In genomic region chr19:14432817-14433453, GRCh38 we compare ENCODE assay signal across 8 cellular contexts. TPM values are rescaled to one million over a fixed set of nuclear protein-coding genes. Genes with fewer than 3 reads are reported as not detected.
DNase-seq lines count a peak whose midpoint lies in the region; ATAC-seq and TF ChIP-seq lines count a peak whose summit lies in the region.

Gene PKN1, plus strand, starts transcription at chr19:14433306. Its CDS starts 216 bp downstream, at chr19:14433522.

- TF ChIP-seq CTCF in endodermal cell (conservative IDR thresholded peaks at IDR 0.05) = no peak
- no peak for TF ChIP-seq CTCF in mesothelial cell of epicardium (IDR thresholded peaks at IDR 0.05; ENCODE audit: unreplicated experiment)

- H3K9ac ChIP-seq in BLaER1 (peak within 1 kb of the TSS; percentile 87), endodermal cell (ENCODE audit: extremely low read depth, low read length, poor library complexity, severe bottlenecking) (peak within 1 kb of the TSS; percentile 49), subcutaneous abdominal adipose tissue (ENCODE audit: low read length in 5 of 5) (peak within 1 kb of the TSS; percentile 56 to 90 (median 90))

- CTCF ChIA-PET in activated CD4-positive, alpha-beta memory T cell treated with anti-CD3 and anti-CD28 coated beads, Interleukin-2, amount 10 ng/mL, durations not matched to agents 7 days and 5 days (lab: Charles Lee) = interaction anchor here (0.7 to 3.2 kb wide), 17 partner anchors 9 to 319 kb away, joined by 3 to 25 read pairs (median 5); partner anchors contain the start of genes ASF1B, DDX39A and PTGER1

- H3K4me1 Mint-ChIP-seq in activated CD4-positive, alpha-beta memory T cell treated with anti-CD3 and anti-CD28 coated beads, Interleukin-2, amount 10 ng/mL, durations not matched to agents 7 days and 5 days = peaks cover 39% of the 10 kb centered on the region
- H3K4me1 Mint-ChIP-seq in endodermal cell = peaks cover 6% of the 10 kb centered on the region
- peaks cover 17% of the 10 kb centered on the region for H3K4me1 Mint-ChIP-seq in mesothelial cell of epicardium

- 2 to 33% methylated on average over 7 to 66 of the region's 70 CpGs for WGBS in endodermal cell (ENCODE audit: insufficient coverage in 1 of 2, insufficient read length in 1 of 2), 2 experiments

- H3K9me3 ChIP-seq in BLaER1 = no peaks in the 10 kb centered on the region
- H3K9me3 ChIP-seq in endodermal cell (ENCODE audit: control insufficient read depth, low read length) = no peaks in the 10 kb centered on the region
- H3K9me3 ChIP-seq in subcutaneous abdominal adipose tissue (ENCODE audit: control insufficient read depth in 5 of 5, low read length in 5 of 5) = no peaks in the 10 kb centered on the region

- H3K27ac Mint-ChIP-seq in activated CD4-positive, alpha-beta memory T cell treated with anti-CD3 and anti-CD28 coated beads, Interleukin-2, amount 10 ng/mL, durations not matched to agents 7 days and 5 days = peak within 1 kb of the TSS; percentile 74
- H3K27ac Mint-ChIP-seq in endodermal cell (no peak within 1 kb of the TSS), mesothelial cell of epicardium (peak within 1 kb of the TSS; percentile 76)

- peak within 1 kb of the TSS; percentile 87 for H3K27ac ChIP-seq in BLaER1
- no peak within 1 kb of the TSS for H3K27ac ChIP-seq in endodermal cell (ENCODE audit: low read depth, low read length)
- H3K27ac ChIP-seq in subcutaneous abdominal adipose tissue (ENCODE audit: low read depth, low read length) = peak within 1 kb of the TSS; percentile 82

- POLR2A ChIA-PET in activated CD4-positive, alpha-beta memory T cell treated with anti-CD3 and anti-CD28 coated beads, Interleukin-2, amount 10 ng/mL, durations not matched to agents 7 days and 5 days (lab: Charles Lee) = interaction anchor here (1.1 to 2.7 kb wide), 6 partner anchors 8 to 297 kb away, joined by 3 to 28 read pairs (median 4); partner anchors contain the start of genes ASF1B, DDX39A and GIPC1

- peaks cover 10% of the 10 kb centered on the region for H3K27me3 Mint-ChIP-seq in activated CD4-positive, alpha-beta memory T cell treated with anti-CD3 and anti-CD28 coated beads, Interleukin-2, amount 10 ng/mL, durations not matched to agents 7 days and 5 days
- peaks cover 20% of the 10 kb centered on the region for H3K27me3 Mint-ChIP-seq in endodermal cell (ENCODE audit: insufficient read depth)
- H3K27me3 Mint-ChIP-seq in mesothelial cell of epicardium (ENCODE audit: low read depth) = peaks cover 16% of the 10 kb centered on the region

- DNase-seq in GM19240 (ENCODE audit: insufficient read length, low spot score) = peak; percentile 41
- peak; percentile 32 for DNase-seq in NCI-H146 treated with DMSO at 0.1 percent for 48 hours (lab: John Stamatoyannopoulos, UW; ENCODE audit: unreplicated experiment)
- peak; percentile 58 for DNase-seq in activated CD4-positive, alpha-beta memory T cell treated with anti-CD3 and anti-CD28 coated beads, Interleukin-2, amount 10 ng/mL, durations not matched to agents 7 days and 5 days
- DNase-seq in endodermal cell = peak; percentile 84
- DNase-seq in mesothelial cell of epicardium (ENCODE audit: low spot score in 2 of 2, unreplicated experiment in 2 of 2) = peak in 1 of 2 experiments; percentile 52

- peak within 1 kb of the TSS; percentile 91 for H3K4me2 ChIP-seq in BLaER1

- H3K9me3 Mint-ChIP-seq in activated CD4-positive, alpha-beta memory T cell treated with anti-CD3 and anti-CD28 coated beads, Interleukin-2, amount 10 ng/mL, durations not matched to agents 7 days and 5 days = no peaks in the 10 kb centered on the region
- H3K9me3 Mint-ChIP-seq in endodermal cell (no peaks in the 10 kb centered on the region), mesothelial cell of epicardium (no peaks in the 10 kb centered on the region)

- H3K36me3 Mint-ChIP-seq in activated CD4-positive, alpha-beta memory T cell treated with anti-CD3 and anti-CD28 coated beads, Interleukin-2, amount 10 ng/mL, durations not matched to agents 7 days and 5 days (ENCODE audit: low read depth) = peaks cover 5% of the 10 kb centered on the region
- H3K36me3 Mint-ChIP-seq in endodermal cell (ENCODE audit: low read depth) = no peaks in the 10 kb centered on the region
- H3K36me3 Mint-ChIP-seq in mesothelial cell of epicardium = no peaks in the 10 kb centered on the region

- H3K36me3 ChIP-seq in BLaER1 = peaks cover 29% of the 10 kb centered on the region
- H3K36me3 ChIP-seq in endodermal cell (ENCODE audit: control insufficient read depth, insufficient read depth, low read length) = peaks cover 8% of the 10 kb centered on the region
- H3K36me3 ChIP-seq in subcutaneous abdominal adipose tissue (ENCODE audit: control insufficient read depth in 5 of 5, insufficient read depth in 5 of 5, low read length in 5 of 5) = peaks cover 0 to 4% (median 0%) of the 10 kb centered on the region in 5 donors

- no peak for ATAC-seq in HG03378 (IDR thresholded peaks at IDR 0.05; ENCODE audit: unreplicated experiment)

- H3K27me3 ChIP-seq in BLaER1 = no peaks in the 10 kb centered on the region
- H3K27me3 ChIP-seq in endodermal cell (ENCODE audit: control insufficient read depth, insufficient read depth, low read length, poor library complexity, severe bottlenecking) = no peaks in the 10 kb centered on the region
- H3K27me3 ChIP-seq in subcutaneous abdominal adipose tissue (ENCODE audit: control insufficient read depth in 5 of 5, insufficient read depth in 4 of 5, low read length in 5 of 5) = no peaks in the 10 kb centered on the region

- H3K4me3 ChIP-seq in BLaER1 (peak within 1 kb of the TSS; percentile 88), endodermal cell (ENCODE audit: low read length) (peak within 1 kb of the TSS; percentile 86), subcutaneous abdominal adipose tissue (ENCODE audit: low read depth in 1 of 5, low read length in 5 of 5) (peak within 1 kb of the TSS; percentile 52 to 82 (median 78))

- peak within 1 kb of the TSS; percentile 76 for H3K4me3 Mint-ChIP-seq in activated CD4-positive, alpha-beta memory T cell treated with anti-CD3 and anti-CD28 coated beads, Interleukin-2, amount 10 ng/mL, durations not matched to agents 7 days and 5 days
- H3K4me3 Mint-ChIP-seq in endodermal cell = peak within 1 kb of the TSS; percentile 69
- H3K4me3 Mint-ChIP-seq in mesothelial cell of epicardium = peak within 1 kb of the TSS; percentile 79

- H4K20me1 ChIP-seq in BLaER1 = peaks cover 35% of the 10 kb centered on the region

- peaks cover 61% of the 10 kb centered on the region for H3K4me1 ChIP-seq in BLaER1
- no peaks in the 10 kb centered on the region for H3K4me1 ChIP-seq in endodermal cell (ENCODE audit: control insufficient read depth, insufficient read depth, low read length)
- peaks cover 2 to 41% (median 35%) of the 10 kb centered on the region in 5 donors for H3K4me1 ChIP-seq in subcutaneous abdominal adipose tissue (ENCODE audit: control insufficient read depth in 5 of 5, insufficient read depth in 5 of 5, low read length in 5 of 5)

RNA-seq across cellular contexts. Expression of gene PKN1, which starts in this region (rescaled TPM):
- 100 to 1,000 TPM; 219 to 232 TPM for total RNA-seq in activated CD4-positive, alpha-beta memory T cell treated with anti-CD3 and anti-CD28 coated beads, Interleukin-2, amount 10 ng/mL, durations not matched to agents 7 days and 5 days
- 100 to 1,000 TPM; 103 to 141 TPM for total RNA-seq in endodermal cell
- polyA plus RNA-seq in endodermal cell (2013, experiment 1 of 2) = 89.7 TPM
- polyA plus RNA-seq in endodermal cell (2013, experiment 2 of 2) = 76.1 TPM
- 84.5 to 89.1 TPM (median 85.9 TPM) in 3 replicates for total RNA-seq in mesothelial cell of epicardium
